34 cellular contexts compared by ENCODE assay signal in genomic region chr11:19459240-19459639, GRCh38.
"Had no signal": no experiment of that assay in that cellular context is flagged by ENCODE, and none has a peak within 500 bp of the region (broad histone marks: within the 10 kb centered on the region; RNA-seq: fewer than 3 reads in every experiment).

No MANE protein-coding gene starts in this region.

- H3K36me3 ChIP-seq: adrenal gland, brain microvascular endothelial cell, breast epithelium had no signal

- H3K4me3 ChIP-seq: adrenal gland, body of pancreas, breast epithelium had no signal

- ATAC-seq: activated CD8-positive, alpha-beta T cell treated with anti-CD3 and anti-CD28 coated beads for 36 hours; activated naive CD4-positive, alpha-beta T cell treated with anti-CD3 and anti-CD28 coated beads, Interleukin-2, amount 50 U/mL, for 72 hours; activated T-cell treated with anti-CD3 and anti-CD28 coated beads, Interleukin-2, amount 50 U/mL, for 4 hours; activated T-cell treated with anti-CD3 and anti-CD28 coated beads, Interleukin-2, amount 50 U/mL, for 72 hours; activated T-helper 17 cell treated with anti-CD3 and anti-CD28 coated beads, Interleukin-2, amount 50 U/mL, for 72 hours; body of pancreas had no signal

- DNase-seq: activated B cell treated with CpG ODN at 0.5 μM for 24 hours; activated CD4-positive, alpha-beta memory T cell treated with anti-CD3 and anti-CD28 coated beads for 36 hours; activated CD4-positive, alpha-beta T cell treated with anti-CD3 and anti-CD28 coated beads for 4 hours; activated CD4-positive, alpha-beta T cell treated with anti-CD3 and anti-CD28 coated beads, Interleukin-2, amount 10 ng/mL, durations not matched to agents 24 days and 14 days; activated CD4-positive, alpha-beta T cell treated with anti-CD3 and anti-CD28 coated beads, Interleukin-2, amount 50 U/mL, for 1 hour; activated CD4-positive, alpha-beta T cell treated with anti-CD3 and anti-CD28 coated beads, Interleukin-2, amount 50 U/mL, for 4 hours; activated CD4-positive, CD25-positive, alpha-beta regulatory T cell treated with anti-CD3 and anti-CD28 coated beads, Interleukin-2, amount 50 U/mL, for 72 hours; activated CD8-positive, alpha-beta memory T cell treated with anti-CD3 and anti-CD28 coated beads, Interleukin-2, amount 50 U/mL, for 4 hours; activated CD8-positive, alpha-beta T cell treated with anti-CD3 and anti-CD28 coated beads for 36 hours; activated effector memory CD4-positive, alpha-beta T cell treated with anti-CD3 and anti-CD28 coated beads, Interleukin-2, amount 50 U/mL, for 16 hours; activated gamma-delta T cell treated with Interleukin-2 at 50 U/mL for 16 hours; activated naive CD4-positive, alpha-beta T cell; activated naive CD4-positive, alpha-beta T cell treated with anti-CD3 and anti-CD28 coated beads for 36 hours; activated naive CD4-positive, alpha-beta T cell treated with anti-CD3 and anti-CD28 coated beads, Interleukin-2, amount 50 U/mL, for 16 hours; activated naive CD8-positive, alpha-beta T cell treated with anti-CD3 and anti-CD28 coated beads for 36 hours; activated T-cell treated with anti-CD3 and anti-CD28 coated beads for 4 hours; activated T-cell treated with anti-CD3 and anti-CD28 coated beads, Interleukin-2, amount 50 U/mL, for 1 hour; activated T-cell treated with anti-CD3 and anti-CD28 coated beads, Interleukin-2, amount 50 U/mL, for 4 hours; activated T-cell treated with anti-CD3 and anti-CD28 coated beads, Interleukin-2, amount 50 U/mL, for 72 hours; adrenal gland; amniotic stem cell; aorta; body of pancreas; brain microvascular endothelial cell; central memory CD4-positive, alpha-beta T cell; T-helper 1 cell; T-helper 2 cell; T-helper 9 cell had no signal

- H3K27me3 ChIP-seq: adrenal gland, body of pancreas, brain microvascular endothelial cell, breast epithelium had no signal

- FAIRE-seq: astrocyte, TTC549 had no signal

- H3K9me3 ChIP-seq: adrenal gland, body of pancreas, breast epithelium had no signal

- H3K4me1 ChIP-seq: body of pancreas, breast epithelium had no signal

- H3K27ac ChIP-seq: adrenal gland, body of pancreas, brain microvascular endothelial cell, breast epithelium, VCaP had no signal
